1 cellular context compared by ENCODE assay signal in genomic region chr16:12062343-12063003, GRCh38.
TF ChIP-seq lines count a peak whose summit lies in the region.

No MANE protein-coding gene starts in this region.

TF ChIP-seq in HEK293, 187 proteins besides CTCF, POLR2A, EP300 and RAD21 (continued from another document and continues in another):
- TF ChIP-seq ZNF501 (tag by site-specific recombination; IDR thresholded peaks at IDR 0.05) (peak; percentile 59; the same call in 1 of the 2 replicates), ZIC2 (tag by site-specific recombination; IDR thresholded peaks at IDR 0.05) (no peak), KLF8 (tag by site-specific recombination; IDR thresholded peaks at IDR 0.05) (no peak), GLIS2 (tag by site-specific recombination; IDR thresholded peaks at IDR 0.05) (no peak), TCF7L2 (IDR thresholded peaks at IDR 0.05; ENCODE audit: borderline replicate concordance, low read depth, low read length) (no peak), ZSCAN4 (tag by site-specific recombination; IDR thresholded peaks at IDR 0.05) (no peak), ZNF639 (tag by site-specific recombination; IDR thresholded peaks at IDR 0.05) (0 out of 2 replicates have a peak, but pooled peaks have one; percentile 45), ZNF394 (tag by site-specific recombination; IDR thresholded peaks at IDR 0.05; ENCODE audit: borderline replicate concordance) (peak; percentile 98), HOXD13 (CRISPR knock-in tag; IDR thresholded peaks at IDR 0.05; ENCODE audit: borderline replicate concordance) (no peak), ZNF777 (tag by site-specific recombination; IDR thresholded peaks at IDR 0.05; ENCODE audit: borderline replicate concordance) (no peak), KLF10 (tag by site-specific recombination; IDR thresholded peaks at IDR 0.05) (no peak), PRDM6 (tag by site-specific recombination; IDR thresholded peaks at IDR 0.05) (no peak), ZNF221 (tag by site-specific recombination; IDR thresholded peaks at IDR 0.05; ENCODE audit: borderline replicate concordance) (no peak), PRDM10 (tag by site-specific recombination; IDR thresholded peaks at IDR 0.05) (no peak), PRDM4 (tag by site-specific recombination; IDR thresholded peaks at IDR 0.05) (peak; percentile 22; the same call in 1 of the 2 replicates), ZNF518A (tag by site-specific recombination; conservative IDR thresholded peaks at IDR 0.05; ENCODE audit: low read depth) (peak; percentile 97), ZNF280D (tag by site-specific recombination; IDR thresholded peaks at IDR 0.05) (no peak), ZNF140 (tag by site-specific recombination; IDR thresholded peaks at IDR 0.05) (peak; percentile 91), ZBTB10 (tag by site-specific recombination; IDR thresholded peaks at IDR 0.05) (no peak), KLF7 (tag by site-specific recombination; IDR thresholded peaks at IDR 0.05; ENCODE audit: borderline replicate concordance) (no peak), ZNF600 (tag by site-specific recombination; IDR thresholded peaks at IDR 0.05) (no peak), ZNF768 (tag by site-specific recombination; IDR thresholded peaks at IDR 0.05) (no peak), ZBTB20 (tag by site-specific recombination; IDR thresholded peaks at IDR 0.05) (no peak), BCL6B (tag by site-specific recombination; IDR thresholded peaks at IDR 0.05) (no peak), ZNF510 (tag by site-specific recombination; IDR thresholded peaks at IDR 0.05; ENCODE audit: insufficient replicate concordance) (peak; percentile 82), ZNF626 (tag by site-specific recombination; IDR thresholded peaks at IDR 0.05) (no peak), ZNF155 (tag by site-specific recombination; IDR thresholded peaks at IDR 0.05) (no peak), ZBTB1 (tag by site-specific recombination; IDR thresholded peaks at IDR 0.05) (no peak), IKZF3 (tag by site-specific recombination; IDR thresholded peaks at IDR 0.05) (no peak), ZNF157 (tag by site-specific recombination; IDR thresholded peaks at IDR 0.05) (no peak), ZNF664 (tag by site-specific recombination; IDR thresholded peaks at IDR 0.05) (peak; percentile 82), SETDB1 (IDR thresholded peaks at IDR 0.05; ENCODE audit: insufficient read length, low read length) (no peak)
